In genomic region chr20:59966428-59966827, GRCh38 we compare ENCODE assay signal across 27 cellular contexts. TPM values are rescaled to one million over a fixed set of nuclear protein-coding genes. Genes with fewer than 3 reads are reported as not detected.
"Had no signal": no experiment of that assay in that cellular context is flagged by ENCODE, and none has a peak within 500 bp of the region (broad histone marks: within the 10 kb centered on the region; RNA-seq: fewer than 3 reads in every experiment).

No MANE protein-coding gene starts in this region.

- H3K27me3 Mint-ChIP-seq: activated CD4-positive, alpha-beta T cell treated with anti-CD3 and anti-CD28 coated beads for 36 hours; activated naive CD8-positive, alpha-beta T cell treated with anti-CD3 and anti-CD28 coated beads for 36 hours; brain; memory B cell had no signal

- H3K36me3 Mint-ChIP-seq: activated naive CD8-positive, alpha-beta T cell treated with anti-CD3 and anti-CD28 coated beads for 36 hours; brain; memory B cell; natural killer cell; neural progenitor cell had no signal

- H3K27me3 ChIP-seq: adrenal gland, ascending aorta, cardiac muscle cell, neural progenitor cell, spleen, thyroid gland, upper lobe of right lung had no signal

- H3K4me3 Mint-ChIP-seq: activated CD4-positive, alpha-beta T cell treated with anti-CD3 and anti-CD28 coated beads for 36 hours; activated naive CD4-positive, alpha-beta T cell treated with anti-CD3 and anti-CD28 coated beads for 36 hours; activated naive CD8-positive, alpha-beta T cell treated with anti-CD3 and anti-CD28 coated beads for 36 hours; brain; memory B cell; natural killer cell; neural progenitor cell; T-helper 2 cell treated with Interferon-gamma antibody and Interleukin-4, amounts not matched to agents 5 μg/mL and 100 μg/mL, for 36 hours had no signal

- H3K9me3 Mint-ChIP-seq: activated naive CD4-positive, alpha-beta T cell treated with anti-CD3 and anti-CD28 coated beads for 36 hours; activated naive CD8-positive, alpha-beta T cell treated with anti-CD3 and anti-CD28 coated beads for 36 hours; brain; memory B cell; natural killer cell; neural progenitor cell; T-helper 2 cell treated with Interferon-gamma antibody and Interleukin-4, amounts not matched to agents 5 μg/mL and 100 μg/mL, for 36 hours had no signal

- H3K27ac Mint-ChIP-seq: activated CD4-positive, alpha-beta T cell treated with anti-CD3 and anti-CD28 coated beads for 36 hours; activated naive CD4-positive, alpha-beta T cell treated with anti-CD3 and anti-CD28 coated beads for 36 hours; activated naive CD8-positive, alpha-beta T cell treated with anti-CD3 and anti-CD28 coated beads for 36 hours; brain; memory B cell; natural killer cell; neural progenitor cell; T-helper 2 cell treated with Interferon-gamma antibody and Interleukin-4, amounts not matched to agents 5 μg/mL and 100 μg/mL, for 36 hours had no signal

- H3K4me1 Mint-ChIP-seq: activated CD4-positive, alpha-beta T cell treated with anti-CD3 and anti-CD28 coated beads for 36 hours; activated naive CD8-positive, alpha-beta T cell treated with anti-CD3 and anti-CD28 coated beads for 36 hours; brain; memory B cell; natural killer cell; neural progenitor cell had no signal

- H3K4me3 ChIP-seq: adrenal gland, ascending aorta, cardiac muscle cell, neural progenitor cell, spleen, thyroid gland, upper lobe of right lung had no signal

- DNase-seq: activated CD4-positive, alpha-beta T cell treated with anti-CD3 and anti-CD28 coated beads for 36 hours; activated CD4-positive, CD25-positive, alpha-beta regulatory T cell; activated CD8-positive, alpha-beta memory T cell treated with anti-CD3 and anti-CD28 coated beads for 24 hours; activated effector memory CD4-positive, alpha-beta T cell treated with anti-CD3 and anti-CD28 coated beads, Interleukin-2, amount 50 U/mL, for 16 hours; activated naive CD4-positive, alpha-beta T cell treated with anti-CD3 and anti-CD28 coated beads for 36 hours; activated naive CD8-positive, alpha-beta T cell treated with anti-CD3 and anti-CD28 coated beads for 36 hours; adrenal gland; cortex of kidney; left colon; natural killer cell; occipital lobe; right cardiac atrium; spleen; stimulated activated CD4-positive, alpha-beta T cell treated with anti-CD3 and anti-CD28 coated beads, Interleukin-4, amount 100 ng/mL, for 1 hour; stimulated activated naive CD8-positive, alpha-beta T cell treated with anti-CD3 and anti-CD28 coated beads, Interleukin-15, Interleukin-2, amounts not matched to agents 100 U/mL and 50 U/mL, for 24 hours; T-helper 1 cell; thyroid gland; upper lobe of right lung had no signal

- H3K27ac ChIP-seq: adrenal gland, ascending aorta, cardiac muscle cell, neural progenitor cell, parathyroid adenoma, spleen, thyroid gland, upper lobe of right lung had no signal

RNA-seq across cellular contexts. Expression of gene CDH26, which starts 8.2 kb away (rescaled TPM):
- total RNA-seq: ascending aorta, endothelial cell of umbilical vein, glomerular endothelial cell had no signal

RNA-seq across cellular contexts. Expression of gene SYCP2, which starts 33.0 kb away (rescaled TPM):
- total RNA-seq: cardiac muscle cell had no signal
